ENCODE assay signal across 11 cellular contexts in genomic region chr11:69449320-69450063, GRCh38. TPM values are rescaled to one million over a fixed set of nuclear protein-coding genes. Genes with fewer than 3 reads are reported as not detected.
DNase-seq lines count a peak whose midpoint lies in the region; ATAC-seq and TF ChIP-seq lines count a peak whose summit lies in the region.
"Had no signal": no experiment of that assay in that cellular context is flagged by ENCODE, and none has a peak within 500 bp of the region (broad histone marks: within the 10 kb centered on the region; RNA-seq: fewer than 3 reads in every experiment).

No MANE protein-coding gene starts in this region.

- ATAC-seq in natural killer cell (no peak), GM18520 (IDR thresholded peaks at IDR 0.05; ENCODE audit: unreplicated experiment) (no peak)

- peak overlapping the region; percentile 73 for H2AFZ ChIP-seq in neuronal stem cell (ENCODE audit: low read length)

- H3K14ac ChIP-seq in neuronal stem cell (ENCODE audit: low read length): peak overlapping the region; percentile 40

- no peaks in the 10 kb centered on the region for H3K79me1 ChIP-seq in neuronal stem cell (ENCODE audit: low read depth, low read length)

- H2AK5ac ChIP-seq in neuronal stem cell (ENCODE audit: low read depth, low read length): peak overlapping the region; percentile 89

- no peaks in the 10 kb centered on the region for H3K36me3 Mint-ChIP-seq in natural killer cell

- peak overlapping the region; percentile 74 for H3K18ac ChIP-seq in neuronal stem cell (ENCODE audit: low read length)

- TF ChIP-seq CTCF in fibroblast of pulmonary artery (IDR thresholded peaks at IDR 0.05; ENCODE audit: low read length, missing control alignments): no peak
- TF ChIP-seq CTCF in natural killer cell (IDR thresholded peaks at IDR 0.05): no peak

- peaks cover 34 to 83% (median 45%) of the 10 kb centered on the region in 10 experiments for H3K4me1 ChIP-seq in BLaER1 treated with 17β-estradiol and CSF1 and Interleukin-3, amounts not matched to agents 10 nM and 100 nM
- H3K4me1 ChIP-seq in SJCRH30 (peaks cover 33% of the 10 kb centered on the region), neuronal stem cell (ENCODE audit: control insufficient read depth in 2 of 2, insufficient read depth in 1 of 2, low read depth in 1 of 2, low read length in 2 of 2) (peaks cover 4 to 14% of the 10 kb centered on the region in 2 donors)

- H3K9me3 Mint-ChIP-seq in natural killer cell: no peaks in the 10 kb centered on the region

- peak overlapping the region in 6 of 11 experiments; percentile 5 to 45 (median 24); a peak in 9 of 22 replicates for H3K27ac ChIP-seq in BLaER1 treated with 17β-estradiol and CSF1 and Interleukin-3, amounts not matched to agents 10 nM and 100 nM
- H3K27ac ChIP-seq in SJCRH30 (peak overlapping the region; percentile 63), neuronal stem cell (replicated peaks; ENCODE audit: low read length) (no peak overlapping the region)
- H3K27ac ChIP-seq: epithelial cell of prostate had no signal

- H3K36me3 ChIP-seq in BLaER1 treated with 17β-estradiol and CSF1 and Interleukin-3, amounts not matched to agents 10 nM and 100 nM: no peaks in the 10 kb centered on the region
- no peaks in the 10 kb centered on the region for H3K36me3 ChIP-seq in SJCRH30
- no peaks in the 10 kb centered on the region for H3K36me3 ChIP-seq in neuronal stem cell (replicated peaks in 1 of 2; ENCODE audit: control insufficient read depth in 2 of 2, insufficient read depth in 2 of 2, low read length in 2 of 2)

- no peak overlapping the region for H4K91ac ChIP-seq in neuronal stem cell (ENCODE audit: low read depth, low read length, poor library complexity)

- H4K8ac ChIP-seq in neuronal stem cell (ENCODE audit: low read depth, low read length): no peak overlapping the region

- H2BK15ac ChIP-seq in neuronal stem cell (ENCODE audit: low read length): peak overlapping the region; percentile 65

- no peaks in the 10 kb centered on the region for H3K27me3 ChIP-seq in BLaER1 treated with 17β-estradiol and CSF1 and Interleukin-3, amounts not matched to agents 10 nM and 100 nM
- H3K27me3 ChIP-seq in SJCRH30 (no peaks in the 10 kb centered on the region), neuronal stem cell (ENCODE audit: control insufficient read depth in 3 of 3, insufficient read depth in 3 of 3, low read depth in 1 of 3, low read length in 3 of 3) (no peaks in the 10 kb centered on the region)

- WGBS in neuronal stem cell (ENCODE audit: extremely low coverage in 2 of 2, insufficient read length in 2 of 2, insufficient replicate concordance in 1 of 2), 2 donors: no CpG with 5 or more reads among the region's 29 CpGs

- peak overlapping the region; percentile 68 for H2BK12ac ChIP-seq in neuronal stem cell (ENCODE audit: low read length)

- DNase-seq in SJCRH30: peak; percentile 66
- DNase-seq in fibroblast of pulmonary artery (ENCODE audit: low read depth): peak; percentile 50
- no peak for DNase-seq in neuronal stem cell (ENCODE audit: low spot score)
- no peak for DNase-seq in NCI-H526 treated with DMSO at 0.1 percent for 48 hours (lab: John Stamatoyannopoulos, UW)
- no peak for DNase-seq in natural killer cell
- DNase-seq in D341Med (ENCODE audit: low spot score): no peak
- DNase-seq: MM.1S had no signal

- peak overlapping the region in 6 of 11 experiments; percentile 12 to 53 (median 26); a peak in 6 of 22 replicates for H3K9ac ChIP-seq in BLaER1 treated with 17β-estradiol and CSF1 and Interleukin-3, amounts not matched to agents 10 nM and 100 nM
- no peak overlapping the region for H3K9ac ChIP-seq in neuronal stem cell (ENCODE audit: low read depth, low read length, poor library complexity)

- H4K20me1 ChIP-seq in BLaER1 treated with 17β-estradiol and CSF1 and Interleukin-3, amounts not matched to agents 10 nM and 100 nM: peaks cover 0 to 5% (median 0%) of the 10 kb centered on the region in 11 experiments; a peak in 1 of 22 replicates

- intact Hi-C loops in natural killer cell (cut with micrococcal nuclease): no loop called here

- H3K27ac Mint-ChIP-seq in natural killer cell: no peak overlapping the region

- H3K4me3 Mint-ChIP-seq in natural killer cell: no peak overlapping the region

- H3K27me3 Mint-ChIP-seq in natural killer cell (ENCODE audit: low read depth in 2 of 2): peaks cover 28 to 40% of the 10 kb centered on the region in 2 donors

- H3K9me3 ChIP-seq in BLaER1 treated with 17β-estradiol and CSF1 and Interleukin-3, amounts not matched to agents 10 nM and 100 nM (replicated peaks in 1 of 11): peaks cover 0 to 7% (median 4%) of the 10 kb centered on the region in 11 experiments; a peak in 8 of 22 replicates
- H3K9me3 ChIP-seq in SJCRH30 (replicated peaks) (no peaks in the 10 kb centered on the region; the same call in none of the 2 replicates), neuronal stem cell (replicated peaks in 1 of 2; ENCODE audit: control insufficient read depth in 2 of 2, insufficient read depth in 1 of 2, low read depth in 1 of 2, low read length in 2 of 2) (peaks cover 0 to 5% of the 10 kb centered on the region in 2 donors)

- H3K4me3 ChIP-seq in BLaER1 treated with 17β-estradiol and CSF1 and Interleukin-3, amounts not matched to agents 10 nM and 100 nM: peak overlapping the region in 2 of 10 experiments; percentile 31 to 33; a peak in 3 of 20 replicates
- H3K4me3 ChIP-seq in SJCRH30 (peak overlapping the region; percentile 21), fibroblast of pulmonary artery (replicated peaks; ENCODE audit: low read depth, low read length) (no peak overlapping the region), neuronal stem cell (ENCODE audit: low read length in 2 of 2) (no peak overlapping the region)

- H3K23ac ChIP-seq in neuronal stem cell (ENCODE audit: low read depth, low read length, poor library complexity): no peak overlapping the region

- H3K4me2 ChIP-seq in BLaER1 treated with 17β-estradiol and CSF1 and Interleukin-3, amounts not matched to agents 10 nM and 100 nM: peak overlapping the region; percentile 74 to 94 (median 88)
- no peak overlapping the region for H3K4me2 ChIP-seq in neuronal stem cell (ENCODE audit: insufficient read depth, low read length, poor library complexity, severe bottlenecking)

- no peak overlapping the region for H3K4ac ChIP-seq in neuronal stem cell (ENCODE audit: low read length)

- H2BK5ac ChIP-seq in neuronal stem cell (ENCODE audit: low read length): peak overlapping the region; percentile 70

- H2BK120ac ChIP-seq in neuronal stem cell (ENCODE audit: low read depth, low read length): peak overlapping the region; percentile 73

- no peaks in the 10 kb centered on the region for H3K4me1 Mint-ChIP-seq in natural killer cell

RNA-seq across cellular contexts. Expression of gene LINC01488, which starts 32.0 kb away (rescaled TPM):
- not detected in 2 replicates for total RNA-seq in SJCRH30 (2014; rRNA removed; shearing (Covaris generic))
- polyA plus RNA-seq in neuronal stem cell (2013, experiment 1 of 2): 0.06 TPM
- polyA plus RNA-seq in neuronal stem cell (2013, experiment 2 of 2): 0.01 TPM
- not detected for total RNA-seq in natural killer cell
- total RNA-seq: activated CD8-positive, alpha-beta memory T cell treated with anti-CD3 and anti-CD28 coated beads for 36 hours had no signal

Comparison
In these comparisons a context has a peak if more than half of its experiments do, and no peak if none do; other contexts are left out.
1. DNase-seq: peak in SJCRH30 (2 of 2) and fibroblast of pulmonary artery (single experiment); none in neuronal stem cell (single experiment), NCI-H526 treated with DMSO at 0.1 percent for 48 hours (single experiment), natural killer cell (single experiment) and D341Med (single experiment).